In the genomic region with DNA sequence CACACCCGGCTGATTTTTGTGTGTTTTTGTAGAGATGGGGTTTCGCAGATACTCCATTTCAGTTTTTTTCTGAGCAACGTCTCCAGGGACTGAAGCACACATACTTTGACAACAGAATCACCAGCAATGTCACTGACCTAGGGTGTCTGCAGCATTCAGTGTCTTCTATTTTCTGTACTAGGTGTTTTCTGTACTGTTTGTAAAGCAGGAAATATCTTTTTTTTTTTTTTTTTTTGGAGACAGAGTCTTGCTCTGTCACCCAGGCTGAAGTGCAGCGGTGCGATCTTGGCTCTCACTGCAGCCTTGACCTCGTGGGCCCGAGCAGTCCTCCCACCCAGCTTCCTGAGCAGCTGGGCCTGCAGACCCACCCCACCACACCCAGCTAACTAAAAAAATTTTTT, we compare ENCODE assay signal across 9 cellular contexts. TPM values are rescaled to one million over a fixed set of nuclear protein-coding genes. Genes with fewer than 3 reads are reported as not detected.
DNase-seq lines count a peak whose midpoint lies in the region; ATAC-seq and TF ChIP-seq lines count a peak whose summit lies in the region.
"Had no signal": no experiment of that assay in that cellular context is flagged by ENCODE, and none has a peak within 500 bp of the region (broad histone marks: within the 10 kb centered on the region; RNA-seq: fewer than 3 reads in every experiment).

No MANE protein-coding gene starts in this region.

- intact Hi-C loops in sigmoid colon (cut with DNase I), result no loop called here

- peaks cover 8% of the 10 kb centered on the region for H3K36me3 Mint-ChIP-seq in HFFc6 (ENCODE audit: low read depth)

- H3K4me3 ChIP-seq in sigmoid colon, result no peak overlapping the region

- peak; percentile 58 for ATAC-seq in GM19025 (IDR thresholded peaks at IDR 0.05; ENCODE audit: low read depth, unreplicated experiment)
- ATAC-seq in HG03060 (IDR thresholded peaks at IDR 0.05; ENCODE audit: low read depth, unreplicated experiment), result peak; percentile 42
- no peak for ATAC-seq in HG02970 (IDR thresholded peaks at IDR 0.05; ENCODE audit: low FRiP score, unreplicated experiment)

- peak; percentile 19 for DNase-seq in central memory CD4-positive, alpha-beta T cell
- DNase-seq in sigmoid colon (no peak), HFFc6 (no peak), NCI-H187 treated with DMSO at 0.1 percent for 48 hours (lab: John Stamatoyannopoulos, UW) (no peak)
- no peak for DNase-seq in stimulated activated naive CD4-positive, alpha-beta T cell treated with Interleukin-2 at 50 U/mL for 16 hours (lab: John Stamatoyannopoulos, UW)
- DNase-seq: stimulated activated CD4-positive, alpha-beta T cell treated with anti-CD3 and anti-CD28 coated beads, Interleukin-1b, Interleukin-23, amount 100 ng/mL, for 48 hours had no signal

- H3K27ac Mint-ChIP-seq in HFFc6, result no peak overlapping the region

- no peaks in the 10 kb centered on the region for H3K9me3 ChIP-seq in sigmoid colon

- TF ChIP-seq EP300 in sigmoid colon (IDR thresholded peaks at IDR 0.05), result no peak

- H3K4me3 Mint-ChIP-seq in HFFc6, result no peak overlapping the region

- peak overlapping the region in 3 of 4 donors; percentile 15 to 45 (median 44) for H3K27ac ChIP-seq in sigmoid colon

- no peaks in the 10 kb centered on the region for H3K27me3 ChIP-seq in sigmoid colon

- TF ChIP-seq CTCF in sigmoid colon (IDR thresholded peaks at IDR 0.05) (no peak), HFFc6 (IDR thresholded peaks at IDR 0.05) (no peak)

- peaks cover 0 to 16% (median 7%) of the 10 kb centered on the region in 4 donors for H3K36me3 ChIP-seq in sigmoid colon

- TF ChIP-seq POLR2A in sigmoid colon (IDR thresholded peaks at IDR 0.05), result no peak

- no peaks in the 10 kb centered on the region for H3K9me3 Mint-ChIP-seq in HFFc6

- H3K4me1 Mint-ChIP-seq in HFFc6 (ENCODE audit: low read depth), result peaks cover 57% of the 10 kb centered on the region

- H3K4me1 ChIP-seq in sigmoid colon, result peaks cover 0 to 75% (median 72%) of the 10 kb centered on the region in 4 donors

- H3K27me3 Mint-ChIP-seq in HFFc6 (ENCODE audit: insufficient read depth), result no peaks in the 10 kb centered on the region; the same call in 1 of the 2 replicates

- 7 to 15% methylated on average over 7 of the region's 7 CpGs for WGBS in sigmoid colon, 2 donors

RNA-seq across cellular contexts. Expression of gene ADD1, which starts 8.8 kb away (rescaled TPM):
- total RNA-seq in sigmoid colon, result 100 to 1,000 TPM; 166 to 378 (median 183) TPM
- polyA plus RNA-seq in sigmoid colon, result 100 to 1,000 TPM; 113 to 162 (median 120) TPM
- total RNA-seq in HFFc6 (2021; fragmentation: NEBNext Ultra II Directional; extraction: Animal tissue kit (Norgen Biotek cat#: 25700)), result 100 to 1,000 TPM; 276 to 332 (median 321) TPM

RNA-seq across cellular contexts. Expression of gene SH3BP2, which starts 59.6 kb away (rescaled TPM):
- 10 to 100 TPM; 18.4 to 49.3 (median 24.2) TPM for total RNA-seq in sigmoid colon
- polyA plus RNA-seq in sigmoid colon, result 10 to 100 TPM; 18.6 to 82.4 (median 35.6) TPM
- total RNA-seq in HFFc6 (2021; fragmentation: NEBNext Ultra II Directional; extraction: Animal tissue kit (Norgen Biotek cat#: 25700)), result 10 to 100 TPM; 17.6 to 25.4 (median 20.5) TPM
